Comparison of ENCODE assay signal across 8 cellular contexts in genomic region chr6:3209114-3210023, GRCh38. TPM values are rescaled to one million over a fixed set of nuclear protein-coding genes. Genes with fewer than 3 reads are reported as not detected.
A peak's percentile ranks its signal among the peaks of the same experiment; 100 is the strongest.
DNase-seq lines count a peak whose midpoint lies in the region; ATAC-seq, FAIRE-seq and TF ChIP-seq lines count a peak whose summit lies in the region.

No MANE protein-coding gene starts in this region.

- WGBS in HepG2 (ENCODE audit: low lambda C conversion rate) = 22% methylated on average over 13 of the region's 17 CpGs

- POLR2A ChIA-PET in AG04450 (lab: Yijun Ruan, JAX) = interaction anchor here (0.9 to 1.6 kb wide), 3 partner anchors 39 to 52 kb away, joined by 3 to 6 read pairs (median 5); partner anchors contain the start of gene TUBB2A
- POLR2A ChIA-PET in HepG2 (lab: Yijun Ruan, JAX) = interaction anchor here (0.9 to 1.9 kb wide), 12 partner anchors 13 to 91 kb away, joined by 3 to 15 read pairs (median 6); partner anchors contain the start of genes BPHL, PSMG4 and TUBB2A

- in situ Hi-C loops in HepG2 (cut with HindIII; ENCODE audit: extremely low pct_ligation_motif_present, low pct_unique_long_range_greater_than_20kb) = no loop called here

- H2AFZ ChIP-seq in HepG2 (ENCODE audit: low read length) = no peak overlapping the region

- H3K27ac Mint-ChIP-seq in brain = peak overlapping the region; percentile 7 to 94 (median 66)

- 0 out of 2 replicates have a peak, but pooled peaks have one; percentile 20 for TF ChIP-seq RAD21 in HepG2 (CRISPR knock-in tag; IDR thresholded peaks at IDR 0.05)

- no peaks in the 10 kb centered on the region for H4K20me1 ChIP-seq in HepG2 (ENCODE audit: insufficient read depth, low read length)

- DNase-seq in AG04450 (ENCODE audit: low read depth, low spot score) (peak; percentile 68), RKO (ENCODE audit: low spot score) (peak; percentile 99), HepG2 (ENCODE audit: low spot score) (peak; percentile 88)
- DNase-seq in stimulated activated naive CD8-positive, alpha-beta T cell treated with anti-CD3 and anti-CD28 coated beads, Interleukin-15, Interleukin-2, amounts not matched to agents 100 U/mL and 50 U/mL, for 24 hours = peak; percentile 65

- no peak for FAIRE-seq in HepG2 (lab: Jason Lieb, UNC)

- no peaks in the 10 kb centered on the region for H3K79me2 ChIP-seq in HepG2 (ENCODE audit: insufficient read depth, low read length)

- ATAC-seq in GM18907 (IDR thresholded peaks at IDR 0.05; ENCODE audit: unreplicated experiment) = peak; percentile 72
- peak; percentile 54 for ATAC-seq in HG03460 (IDR thresholded peaks at IDR 0.05; ENCODE audit: unreplicated experiment)
- peak; percentile 90 for ATAC-seq in HepG2
- ATAC-seq in stimulated activated naive CD8-positive, alpha-beta T cell treated with anti-CD3 and anti-CD28 coated beads, Interleukin-15, Interleukin-2, amounts not matched to agents 100 U/mL and 50 U/mL, for 24 hours = peak; percentile 89
- no peak for ATAC-seq in HG03095 (IDR thresholded peaks at IDR 0.05; ENCODE audit: unreplicated experiment)

- TF ChIP-seq POLR2A in HepG2 (IDR thresholded peaks at IDR 0.05; ENCODE audit: insufficient read depth in 1 of 2, low read depth in 2 of 2, low read length in 2 of 2) = no peak

- CTCF ChIA-PET in AG04450 (lab: Charles Lee) = interaction anchor here (0.5 to 1.2 kb wide), 4 partner anchors 42 to 83 kb away, joined by 3 to 4 read pairs (median 4); no protein-coding TSS in a partner anchor
- CTCF ChIA-PET in HepG2 (lab: Yijun Ruan, JAX; ENCODE audit: low intra/inter-chr PET ratio, low total read pairs) = no interaction called here

- BruUV-seq in HepG2 (replicated peaks; lab: Mats Ljungman, UMichigan) = TSS peak; percentile 54

- H3K4me3 ChIP-seq in AG04450 (ENCODE audit: low read depth, low read length) (no peak overlapping the region; the same call in 1 of the 2 replicates), HepG2 (replicated peaks in 1 of 3; ENCODE audit: insufficient read depth in 1 of 3, low read depth in 2 of 3, low read length in 3 of 3) (peak overlapping the region in 2 of 3 experiments; percentile 3 to 35; a peak in 4 of 6 replicates)

- no peaks in the 10 kb centered on the region for H3K9me3 ChIP-seq in AG04450 (ENCODE audit: control insufficient read depth, insufficient read depth, low read length)
- H3K9me3 ChIP-seq in HepG2 (ENCODE audit: low read length) = no peaks in the 10 kb centered on the region

- H3K27me3 ChIP-seq in AG04450 (ENCODE audit: control insufficient read depth, insufficient read depth, low read length) (no peaks in the 10 kb centered on the region), HepG2 (ENCODE audit: control insufficient read depth in 1 of 2, insufficient read depth in 2 of 2, low read length in 2 of 2) (peaks cover 9 to 65% of the 10 kb centered on the region in 2 experiments; a peak in 4 of 5 replicates)

- peak overlapping the region; percentile 61 for H3K4me2 ChIP-seq in HepG2 (ENCODE audit: low read depth, low read length)

- H3K36me3 ChIP-seq in HepG2 (replicated peaks in 1 of 2; ENCODE audit: control insufficient read depth in 1 of 2, insufficient read depth in 2 of 2, low read length in 2 of 2) = no peaks in the 10 kb centered on the region

- H3K36me3 Mint-ChIP-seq in brain = peaks cover under 1% of the 10 kb centered on the region

- H3K9ac ChIP-seq in HepG2 (ENCODE audit: insufficient read depth, low read depth, low read length) = no peak overlapping the region; the same call in 1 of the 2 replicates

- TF ChIP-seq EP300 in HepG2 (IDR thresholded peaks at IDR 0.05; ENCODE audit: low read depth in 2 of 2, low read length in 2 of 2) = peak in 1 of 2 experiments; percentile 9; a peak in 1 of 4 replicates
- TF ChIP-seq EP300 in HepG2 (CRISPR knock-in tag; IDR thresholded peaks at IDR 0.05; ENCODE audit: borderline replicate concordance) = no peak

- H3K27ac ChIP-seq in AG04450 (ENCODE audit: low read depth, low read length) (peak overlapping the region; percentile 88), HepG2 (ENCODE audit: extremely low read length, insufficient read depth, low read length) (no peak overlapping the region)

- peaks cover 23% of the 10 kb centered on the region for H3K4me1 ChIP-seq in HepG2 (ENCODE audit: insufficient read depth, low read length)

- peaks cover 44% of the 10 kb centered on the region for H3K4me1 Mint-ChIP-seq in brain

- peaks cover 4 to 13% (median 10%) of the 10 kb centered on the region in 5 experiments for H3K9me3 Mint-ChIP-seq in brain

- H3K27me3 Mint-ChIP-seq in brain = peaks cover 4% of the 10 kb centered on the region

- intact Hi-C loops in HepG2 (cut with micrococcal nuclease; ENCODE audit: unreplicated experiment) = loop anchor here (2.0 to 5.0 kb wide), 3 partner anchors 15 to 47 kb away; no protein-coding TSS in a partner anchor

- peak overlapping the region; percentile 17 to 65 (median 46) for H3K4me3 Mint-ChIP-seq in brain

- TF ChIP-seq CTCF in AG04450 (IDR thresholded peaks at IDR 0.05; ENCODE audit: low read depth, low read length) (no peak), brain (conservative IDR thresholded peaks at IDR 0.05) (peak in 1 of 2 experiments; percentile 32), HepG2 (CRISPR knock-in tag; IDR thresholded peaks at IDR 0.05) (peak; percentile 71)

RNA-seq across cellular contexts. Expression of gene TUBB2B, which starts 18.1 kb away (rescaled TPM):
- polyA plus RNA-seq in AG04450 (2011; rRNA removed) (4.7 and 6.1 TPM in 2 replicates), brain (ENCODE audit: insufficient read depth, low read depth, low replicate concordance) (1,989 TPM), HepG2 (2011; rRNA removed) (23.6 and 39.5 TPM in 2 replicates)
- 4.6 and 10.3 TPM in 2 replicates for polyA minus RNA-seq in AG04450 (2011; rRNA and poly(A)+ RNA removed)
- total RNA-seq in HepG2 (2016; rRNA removed; fragmentation: Illumina TruSeq; extraction: Trizol) = 9.3 and 10.3 TPM in 2 replicates
- total RNA-seq in HepG2 (2016; cell fraction: cytosol; rRNA removed; fragmentation: Illumina TruSeq; extraction: Trizol; ENCODE audit: low read depth) = 4.4 and 4.7 TPM in 2 replicates
- 7.4 and 10.0 TPM in 2 replicates for total RNA-seq in HepG2 (2016; cell fraction: insoluble cytoplasmic fraction; rRNA removed; fragmentation: Illumina TruSeq; extraction: Trizol)
- 7.0 TPM in 2 replicates for total RNA-seq in HepG2 (2016; cell fraction: membrane; rRNA removed; fragmentation: Illumina TruSeq; extraction: Trizol)
- 4.2 TPM in 2 replicates for total RNA-seq in HepG2 (2016; cell fraction: nucleus; rRNA removed; fragmentation: Illumina TruSeq; extraction: Trizol)
- polyA plus RNA-seq in HepG2 (2011; cell fraction: cytosol; rRNA removed) = 33.6 and 35.1 TPM in 2 replicates
- 20.7 and 31.9 TPM in 2 replicates for polyA plus RNA-seq in HepG2 (2011; cell fraction: nucleus; rRNA removed)
- polyA plus RNA-seq in HepG2 (2012) = 18.7 and 50.4 TPM in 2 replicates
- 3.0 and 3.6 TPM in 2 replicates for polyA plus RNA-seq in HepG2 (2016; cell fraction: cytosol; fragmentation: Illumina TruSeq; extraction: Trizol; ENCODE audit: low read depth)
- polyA plus RNA-seq in HepG2 (2016; cell fraction: insoluble cytoplasmic fraction; fragmentation: Illumina TruSeq; extraction: Trizol; ENCODE audit: low read depth) = 8.6 and 11.7 TPM in 2 replicates
- polyA plus RNA-seq in HepG2 (2016; cell fraction: membrane; fragmentation: Illumina TruSeq; extraction: Trizol; ENCODE audit: low read depth) = 4.9 and 7.1 TPM in 2 replicates
- polyA plus RNA-seq in HepG2 (2016; cell fraction: nucleus; fragmentation: Illumina TruSeq; extraction: Trizol; ENCODE audit: insufficient read depth, low read depth) = 6.5 and 6.8 TPM in 2 replicates
- polyA minus RNA-seq in HepG2 (2011; rRNA and poly(A)+ RNA removed; ENCODE audit: low replicate concordance) = 39.5 TPM in 1 of 2 replicates, not detected in the other
- 20.2 and 27.6 TPM in 2 replicates for polyA minus RNA-seq in HepG2 (2011; cell fraction: cytosol; rRNA and poly(A)+ RNA removed)
- 4.5 and 11.2 TPM in 2 replicates for polyA minus RNA-seq in HepG2 (2011; cell fraction: nucleus; rRNA and poly(A)+ RNA removed)

RNA-seq across cellular contexts. Expression of gene PSMG4, which starts 49.4 kb away (rescaled TPM):
- 15.3 and 15.8 TPM in 2 replicates for polyA plus RNA-seq in AG04450 (2011; rRNA removed)
- 9.1 and 11.5 TPM in 2 replicates for polyA minus RNA-seq in AG04450 (2011; rRNA and poly(A)+ RNA removed)
- 20.5 TPM for polyA plus RNA-seq in brain (ENCODE audit: insufficient read depth, low read depth, low replicate concordance)
- 24.5 and 32.8 TPM in 2 replicates for total RNA-seq in HepG2 (2016; rRNA removed; fragmentation: Illumina TruSeq; extraction: Trizol)
- total RNA-seq in HepG2 (2016; cell fraction: cytosol; rRNA removed; fragmentation: Illumina TruSeq; extraction: Trizol; ENCODE audit: low read depth) = 43.3 and 56.1 TPM in 2 replicates
- total RNA-seq in HepG2 (2016; cell fraction: insoluble cytoplasmic fraction; rRNA removed; fragmentation: Illumina TruSeq; extraction: Trizol) = 26.0 and 30.5 TPM in 2 replicates
- total RNA-seq in HepG2 (2016; cell fraction: membrane; rRNA removed; fragmentation: Illumina TruSeq; extraction: Trizol) = 33.3 and 46.1 TPM in 2 replicates
- 22.5 and 24.0 TPM in 2 replicates for total RNA-seq in HepG2 (2016; cell fraction: nucleus; rRNA removed; fragmentation: Illumina TruSeq; extraction: Trizol)
- polyA plus RNA-seq in HepG2 (2011; rRNA removed) = 28.5 and 32.8 TPM in 2 replicates
- polyA plus RNA-seq in HepG2 (2011; cell fraction: cytosol; rRNA removed) = 24.5 and 48.7 TPM in 2 replicates
- 39.7 and 47.3 TPM in 2 replicates for polyA plus RNA-seq in HepG2 (2011; cell fraction: nucleus; rRNA removed)
- 24.7 TPM in 2 replicates for polyA plus RNA-seq in HepG2 (2012)
- polyA plus RNA-seq in HepG2 (2016; cell fraction: cytosol; fragmentation: Illumina TruSeq; extraction: Trizol; ENCODE audit: low read depth) = 40.0 and 56.6 TPM in 2 replicates
- 25.9 and 30.2 TPM in 2 replicates for polyA plus RNA-seq in HepG2 (2016; cell fraction: insoluble cytoplasmic fraction; fragmentation: Illumina TruSeq; extraction: Trizol; ENCODE audit: low read depth)
- polyA plus RNA-seq in HepG2 (2016; cell fraction: membrane; fragmentation: Illumina TruSeq; extraction: Trizol; ENCODE audit: low read depth) = 27.5 and 37.6 TPM in 2 replicates
- 36.5 and 39.2 TPM in 2 replicates for polyA plus RNA-seq in HepG2 (2016; cell fraction: nucleus; fragmentation: Illumina TruSeq; extraction: Trizol; ENCODE audit: insufficient read depth, low read depth)
- polyA minus RNA-seq in HepG2 (2011; rRNA and poly(A)+ RNA removed; ENCODE audit: low replicate concordance) = 28.6 and 43.2 TPM in 2 replicates
- polyA minus RNA-seq in HepG2 (2011; cell fraction: cytosol; rRNA and poly(A)+ RNA removed) = 12.1 and 14.2 TPM in 2 replicates
- 23.0 and 28.2 TPM in 2 replicates for polyA minus RNA-seq in HepG2 (2011; cell fraction: nucleus; rRNA and poly(A)+ RNA removed)

RNA-seq across cellular contexts. Expression of gene TUBB2A, which starts 52.0 kb away (rescaled TPM):
- polyA plus RNA-seq in AG04450 (2011; rRNA removed) (111 and 138 TPM in 2 replicates), brain (ENCODE audit: insufficient read depth, low read depth, low replicate concordance) (610 TPM), HepG2 (2011; rRNA removed) (106 and 178 TPM in 2 replicates)
- polyA minus RNA-seq in AG04450 (2011; rRNA and poly(A)+ RNA removed) = 118 and 150 TPM in 2 replicates
- 35.3 and 38.1 TPM in 2 replicates for total RNA-seq in HepG2 (2016; rRNA removed; fragmentation: Illumina TruSeq; extraction: Trizol)
- total RNA-seq in HepG2 (2016; cell fraction: cytosol; rRNA removed; fragmentation: Illumina TruSeq; extraction: Trizol; ENCODE audit: low read depth) = 10.1 and 10.3 TPM in 2 replicates
- 32.8 and 36.3 TPM in 2 replicates for total RNA-seq in HepG2 (2016; cell fraction: insoluble cytoplasmic fraction; rRNA removed; fragmentation: Illumina TruSeq; extraction: Trizol)
- total RNA-seq in HepG2 (2016; cell fraction: membrane; rRNA removed; fragmentation: Illumina TruSeq; extraction: Trizol) = 12.7 and 14.0 TPM in 2 replicates
- 13.9 and 14.1 TPM in 2 replicates for total RNA-seq in HepG2 (2016; cell fraction: nucleus; rRNA removed; fragmentation: Illumina TruSeq; extraction: Trizol)
- polyA plus RNA-seq in HepG2 (2011; cell fraction: cytosol; rRNA removed) = 118 and 142 TPM in 2 replicates
- polyA plus RNA-seq in HepG2 (2011; cell fraction: nucleus; rRNA removed) = 111 and 136 TPM in 2 replicates
- polyA plus RNA-seq in HepG2 (2012) = 89.5 and 170 TPM in 2 replicates
- polyA plus RNA-seq in HepG2 (2016; cell fraction: cytosol; fragmentation: Illumina TruSeq; extraction: Trizol; ENCODE audit: low read depth) = 7.8 and 9.2 TPM in 2 replicates
- polyA plus RNA-seq in HepG2 (2016; cell fraction: insoluble cytoplasmic fraction; fragmentation: Illumina TruSeq; extraction: Trizol; ENCODE audit: low read depth) = 37.3 and 40.4 TPM in 2 replicates
- 8.6 and 9.4 TPM in 2 replicates for polyA plus RNA-seq in HepG2 (2016; cell fraction: membrane; fragmentation: Illumina TruSeq; extraction: Trizol; ENCODE audit: low read depth)
- polyA plus RNA-seq in HepG2 (2016; cell fraction: nucleus; fragmentation: Illumina TruSeq; extraction: Trizol; ENCODE audit: insufficient read depth, low read depth) = 25.9 and 28.8 TPM in 2 replicates
- 14.5 and 150 TPM in 2 replicates for polyA minus RNA-seq in HepG2 (2011; rRNA and poly(A)+ RNA removed; ENCODE audit: low replicate concordance)
- 76.6 and 136 TPM in 2 replicates for polyA minus RNA-seq in HepG2 (2011; cell fraction: cytosol; rRNA and poly(A)+ RNA removed)
- 30.0 and 49.6 TPM in 2 replicates for polyA minus RNA-seq in HepG2 (2011; cell fraction: nucleus; rRNA and poly(A)+ RNA removed)

Comparison
In these comparisons a context has a peak if more than half of its experiments do, and no peak if none do; other contexts are left out.
1. RNA of gene TUBB2B, which starts 18.1 kb away (polyA plus RNA-seq): 1,989 TPM in brain (single experiment); 3.0 to 50.4 TPM in HepG2 and 4.7 to 6.1 TPM in AG04450; every median in the first group is over 10 times any median in the second.
2. Peak in every context shown above with its lines, with median percentiles within 50 percentile points of each other: DNase-seq.